Comparison of ENCODE assay signal across 1 cellular context in the genomic region with DNA sequence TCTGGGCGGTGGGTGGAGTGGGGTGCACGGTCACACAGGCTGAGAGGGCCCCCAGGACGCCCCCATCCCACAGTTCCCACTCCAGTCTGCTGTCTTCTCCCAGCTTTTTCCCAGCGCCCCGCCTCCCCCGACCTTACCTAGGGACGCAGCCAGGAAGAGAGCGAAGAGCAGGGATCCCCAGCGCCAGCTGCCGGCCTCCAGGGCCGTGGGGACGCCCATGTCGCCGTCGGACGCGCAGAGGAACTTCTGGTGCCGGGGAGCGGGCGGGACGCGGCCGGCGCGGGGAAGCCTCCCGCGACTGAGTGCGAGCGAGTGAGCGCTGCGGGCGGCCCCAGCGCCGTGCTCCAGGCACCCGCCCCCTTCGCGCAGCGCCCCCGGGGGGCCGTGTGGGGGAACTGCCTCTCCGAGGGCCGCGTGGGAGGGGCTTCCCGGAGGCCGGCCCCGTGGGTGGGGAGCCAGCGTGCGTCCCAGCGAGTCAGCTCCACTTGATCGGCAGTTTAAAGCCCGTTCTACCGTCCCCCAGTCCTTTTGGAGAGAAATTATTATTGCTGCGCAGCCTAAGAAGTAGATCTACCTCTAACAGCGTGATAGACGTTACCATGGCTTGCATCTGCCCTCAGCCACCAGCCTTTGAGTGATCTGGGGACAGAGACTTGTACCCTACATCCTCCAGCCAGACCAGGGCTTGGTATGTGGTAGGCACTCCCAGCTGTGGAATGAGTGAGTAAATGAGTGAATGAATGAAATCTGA.
A peak's percentile ranks its signal among the peaks of the same experiment; 100 is the strongest.
TF ChIP-seq lines count a peak whose summit lies in the region.

A gene (minus strand): TSS at position 300 of the 751 bp plus-strand sequence. CDS start 81 bp downstream, at position 219.

TF ChIP-seq in HepG2, 621 proteins besides CTCF, POLR2A, EP300 and RAD21 (continued from another document and continues in another):
- TF ChIP-seq, protein P1, sequence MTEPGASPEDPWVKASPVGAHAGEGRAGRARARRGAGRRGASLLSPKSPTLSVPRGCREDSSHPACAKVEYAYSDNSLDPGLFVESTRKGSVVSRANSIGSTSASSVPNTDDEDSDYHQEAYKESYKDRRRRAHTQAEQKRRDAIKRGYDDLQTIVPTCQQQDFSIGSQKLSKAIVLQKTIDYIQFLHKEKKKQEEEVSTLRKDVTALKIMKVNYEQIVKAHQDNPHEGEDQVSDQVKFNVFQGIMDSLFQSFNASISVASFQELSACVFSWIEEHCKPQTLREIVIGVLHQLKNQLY (CRISPR knock-in tag; IDR thresholded peaks at IDR 0.05) = no peak
- no peak for TF ChIP-seq ZNF546 (CRISPR knock-in tag; conservative IDR thresholded peaks at IDR 0.05)
- no peak for TF ChIP-seq FLYWCH1 (CRISPR knock-in tag; IDR thresholded peaks at IDR 0.05)
- no peak for TF ChIP-seq HNRNPL (IDR thresholded peaks at IDR 0.05; ENCODE audit: low read depth, low read length)
- no peak for TF ChIP-seq ZNF572 (CRISPR knock-in tag; IDR thresholded peaks at IDR 0.05)
- peak; percentile 57 for TF ChIP-seq STAG1 (CRISPR knock-in tag; IDR thresholded peaks at IDR 0.05)
- TF ChIP-seq ZNF143 (CRISPR knock-in tag; IDR thresholded peaks at IDR 0.05) = no peak
- TF ChIP-seq KDM1A (CRISPR knock-in tag; IDR thresholded peaks at IDR 0.05) = no peak
- TF ChIP-seq NFATC3 (CRISPR knock-in tag; IDR thresholded peaks at IDR 0.05) = no peak
- TF ChIP-seq SOX5 (CRISPR knock-in tag; IDR thresholded peaks at IDR 0.05; ENCODE audit: borderline replicate concordance) = no peak
- TF ChIP-seq POLR2AphosphoS2 (IDR thresholded peaks at IDR 0.05; ENCODE audit: low read depth, low read length) = no peak
- TF ChIP-seq, protein P2, sequence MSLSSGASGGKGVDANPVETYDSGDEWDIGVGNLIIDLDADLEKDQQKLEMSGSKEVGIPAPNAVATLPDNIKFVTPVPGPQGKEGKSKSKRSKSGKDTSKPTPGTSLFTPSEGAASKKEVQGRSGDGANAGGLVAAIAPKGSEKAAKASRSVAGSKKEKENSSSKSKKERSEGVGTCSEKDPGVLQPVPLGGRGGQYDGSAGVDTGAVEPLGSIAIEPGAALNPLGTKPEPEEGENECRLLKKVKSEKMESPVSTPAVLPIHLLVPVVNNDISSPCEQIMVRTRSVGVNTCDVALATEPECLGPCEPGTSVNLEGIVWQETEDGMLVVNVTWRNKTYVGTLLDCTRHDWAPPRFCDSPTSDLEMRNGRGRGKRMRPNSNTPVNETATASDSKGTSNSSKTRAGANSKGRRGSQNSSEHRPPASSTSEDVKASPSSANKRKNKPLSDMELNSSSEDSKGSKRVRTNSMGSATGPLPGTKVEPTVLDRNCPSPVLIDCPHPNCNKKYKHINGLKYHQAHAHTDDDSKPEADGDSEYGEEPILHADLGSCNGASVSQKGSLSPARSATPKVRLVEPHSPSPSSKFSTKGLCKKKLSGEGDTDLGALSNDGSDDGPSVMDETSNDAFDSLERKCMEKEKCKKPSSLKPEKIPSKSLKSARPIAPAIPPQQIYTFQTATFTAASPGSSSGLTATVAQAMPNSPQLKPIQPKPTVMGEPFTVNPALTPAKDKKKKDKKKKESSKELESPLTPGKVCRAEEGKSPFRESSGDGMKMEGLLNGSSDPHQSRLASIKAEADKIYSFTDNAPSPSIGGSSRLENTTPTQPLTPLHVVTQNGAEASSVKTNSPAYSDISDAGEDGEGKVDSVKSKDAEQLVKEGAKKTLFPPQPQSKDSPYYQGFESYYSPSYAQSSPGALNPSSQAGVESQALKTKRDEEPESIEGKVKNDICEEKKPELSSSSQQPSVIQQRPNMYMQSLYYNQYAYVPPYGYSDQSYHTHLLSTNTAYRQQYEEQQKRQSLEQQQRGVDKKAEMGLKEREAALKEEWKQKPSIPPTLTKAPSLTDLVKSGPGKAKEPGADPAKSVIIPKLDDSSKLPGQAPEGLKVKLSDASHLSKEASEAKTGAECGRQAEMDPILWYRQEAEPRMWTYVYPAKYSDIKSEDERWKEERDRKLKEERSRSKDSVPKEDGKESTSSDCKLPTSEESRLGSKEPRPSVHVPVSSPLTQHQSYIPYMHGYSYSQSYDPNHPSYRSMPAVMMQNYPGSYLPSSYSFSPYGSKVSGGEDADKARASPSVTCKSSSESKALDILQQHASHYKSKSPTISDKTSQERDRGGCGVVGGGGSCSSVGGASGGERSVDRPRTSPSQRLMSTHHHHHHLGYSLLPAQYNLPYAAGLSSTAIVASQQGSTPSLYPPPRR (CRISPR knock-in tag; IDR thresholded peaks at IDR 0.05; ENCODE audit: borderline replicate concordance) = no peak
- no peak for TF ChIP-seq SP1 (IDR thresholded peaks at IDR 0.05)
- peak; percentile 93 for TF ChIP-seq SP1 (CRISPR knock-in tag; IDR thresholded peaks at IDR 0.05)
- TF ChIP-seq, protein P3, sequence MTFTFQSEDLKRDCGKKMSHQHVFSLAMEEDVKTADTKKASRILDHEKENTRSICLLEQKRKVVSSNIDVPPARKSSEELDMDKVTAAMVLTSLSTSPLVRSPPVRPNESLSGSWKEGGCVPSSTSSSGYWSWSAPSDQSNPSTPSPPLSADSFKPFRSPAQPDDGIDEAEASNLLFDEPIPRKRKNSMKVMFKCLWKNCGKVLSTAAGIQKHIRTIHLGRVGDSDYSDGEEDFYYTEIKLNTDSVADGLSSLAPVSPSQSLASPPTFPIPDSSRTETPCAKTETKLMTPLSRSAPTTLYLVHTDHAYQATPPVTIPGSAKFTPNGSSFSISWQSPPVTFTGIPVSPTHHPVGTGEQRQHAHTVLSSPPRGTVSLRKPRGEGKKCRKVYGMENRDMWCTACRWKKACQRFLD (CRISPR knock-in tag; IDR thresholded peaks at IDR 0.05; ENCODE audit: borderline replicate concordance) = no peak
- TF ChIP-seq ZNF891 (CRISPR knock-in tag; IDR thresholded peaks at IDR 0.05) = no peak
- no peak for TF ChIP-seq TRIM24 (CRISPR knock-in tag; IDR thresholded peaks at IDR 0.05)
- TF ChIP-seq ZNF10 (CRISPR knock-in tag; IDR thresholded peaks at IDR 0.05; ENCODE audit: borderline replicate concordance, low read depth) = no peak
- TF ChIP-seq SAP130 (CRISPR knock-in tag; IDR thresholded peaks at IDR 0.05; ENCODE audit: low read depth) = 0 out of 2 replicates have a peak, but pooled peaks have one; percentile 39
- no peak for TF ChIP-seq ERF (CRISPR knock-in tag; IDR thresholded peaks at IDR 0.05)
- no peak for TF ChIP-seq PLRG1 (conservative IDR thresholded peaks at IDR 0.05)
- TF ChIP-seq FOXA1 (IDR thresholded peaks at IDR 0.05) = no peak
- TF ChIP-seq FOXA1 (CRISPR knock-in tag; IDR thresholded peaks at IDR 0.05) = no peak
- TF ChIP-seq, protein P4, sequence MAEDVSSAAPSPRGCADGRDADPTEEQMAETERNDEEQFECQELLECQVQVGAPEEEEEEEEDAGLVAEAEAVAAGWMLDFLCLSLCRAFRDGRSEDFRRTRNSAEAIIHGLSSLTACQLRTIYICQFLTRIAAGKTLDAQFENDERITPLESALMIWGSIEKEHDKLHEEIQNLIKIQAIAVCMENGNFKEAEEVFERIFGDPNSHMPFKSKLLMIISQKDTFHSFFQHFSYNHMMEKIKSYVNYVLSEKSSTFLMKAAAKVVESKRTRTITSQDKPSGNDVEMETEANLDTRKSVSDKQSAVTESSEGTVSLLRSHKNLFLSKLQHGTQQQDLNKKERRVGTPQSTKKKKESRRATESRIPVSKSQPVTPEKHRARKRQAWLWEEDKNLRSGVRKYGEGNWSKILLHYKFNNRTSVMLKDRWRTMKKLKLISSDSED (CRISPR knock-in tag; IDR thresholded peaks at IDR 0.05) = no peak
- no peak for TF ChIP-seq ZNF616 (CRISPR knock-in tag; IDR thresholded peaks at IDR 0.05; ENCODE audit: low read depth)
- TF ChIP-seq ZNF7 (CRISPR knock-in tag; IDR thresholded peaks at IDR 0.05) = no peak
- no peak for TF ChIP-seq MBNL3 (CRISPR knock-in tag; conservative IDR thresholded peaks at IDR 0.05)
- TF ChIP-seq, protein P5, sequence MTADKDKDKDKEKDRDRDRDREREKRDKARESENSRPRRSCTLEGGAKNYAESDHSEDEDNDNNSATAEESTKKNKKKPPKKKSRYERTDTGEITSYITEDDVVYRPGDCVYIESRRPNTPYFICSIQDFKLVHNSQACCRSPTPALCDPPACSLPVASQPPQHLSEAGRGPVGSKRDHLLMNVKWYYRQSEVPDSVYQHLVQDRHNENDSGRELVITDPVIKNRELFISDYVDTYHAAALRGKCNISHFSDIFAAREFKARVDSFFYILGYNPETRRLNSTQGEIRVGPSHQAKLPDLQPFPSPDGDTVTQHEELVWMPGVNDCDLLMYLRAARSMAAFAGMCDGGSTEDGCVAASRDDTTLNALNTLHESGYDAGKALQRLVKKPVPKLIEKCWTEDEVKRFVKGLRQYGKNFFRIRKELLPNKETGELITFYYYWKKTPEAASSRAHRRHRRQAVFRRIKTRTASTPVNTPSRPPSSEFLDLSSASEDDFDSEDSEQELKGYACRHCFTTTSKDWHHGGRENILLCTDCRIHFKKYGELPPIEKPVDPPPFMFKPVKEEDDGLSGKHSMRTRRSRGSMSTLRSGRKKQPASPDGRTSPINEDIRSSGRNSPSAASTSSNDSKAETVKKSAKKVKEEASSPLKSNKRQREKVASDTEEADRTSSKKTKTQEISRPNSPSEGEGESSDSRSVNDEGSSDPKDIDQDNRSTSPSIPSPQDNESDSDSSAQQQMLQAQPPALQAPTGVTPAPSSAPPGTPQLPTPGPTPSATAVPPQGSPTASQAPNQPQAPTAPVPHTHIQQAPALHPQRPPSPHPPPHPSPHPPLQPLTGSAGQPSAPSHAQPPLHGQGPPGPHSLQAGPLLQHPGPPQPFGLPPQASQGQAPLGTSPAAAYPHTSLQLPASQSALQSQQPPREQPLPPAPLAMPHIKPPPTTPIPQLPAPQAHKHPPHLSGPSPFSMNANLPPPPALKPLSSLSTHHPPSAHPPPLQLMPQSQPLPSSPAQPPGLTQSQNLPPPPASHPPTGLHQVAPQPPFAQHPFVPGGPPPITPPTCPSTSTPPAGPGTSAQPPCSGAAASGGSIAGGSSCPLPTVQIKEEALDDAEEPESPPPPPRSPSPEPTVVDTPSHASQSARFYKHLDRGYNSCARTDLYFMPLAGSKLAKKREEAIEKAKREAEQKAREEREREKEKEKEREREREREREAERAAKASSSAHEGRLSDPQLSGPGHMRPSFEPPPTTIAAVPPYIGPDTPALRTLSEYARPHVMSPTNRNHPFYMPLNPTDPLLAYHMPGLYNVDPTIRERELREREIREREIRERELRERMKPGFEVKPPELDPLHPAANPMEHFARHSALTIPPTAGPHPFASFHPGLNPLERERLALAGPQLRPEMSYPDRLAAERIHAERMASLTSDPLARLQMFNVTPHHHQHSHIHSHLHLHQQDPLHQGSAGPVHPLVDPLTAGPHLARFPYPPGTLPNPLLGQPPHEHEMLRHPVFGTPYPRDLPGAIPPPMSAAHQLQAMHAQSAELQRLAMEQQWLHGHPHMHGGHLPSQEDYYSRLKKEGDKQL (CRISPR knock-in tag; IDR thresholded peaks at IDR 0.05; ENCODE audit: low read depth) = no peak
- no peak for TF ChIP-seq TCF7 (IDR thresholded peaks at IDR 0.05; ENCODE audit: low read depth)
- TF ChIP-seq ZNF768 (CRISPR knock-in tag; IDR thresholded peaks at IDR 0.05) = peak; percentile 50; the same call in 1 of the 2 replicates
- TF ChIP-seq REPIN1 (CRISPR knock-in tag; IDR thresholded peaks at IDR 0.05; ENCODE audit: borderline replicate concordance, low read depth) = no peak
- TF ChIP-seq, protein P6, sequence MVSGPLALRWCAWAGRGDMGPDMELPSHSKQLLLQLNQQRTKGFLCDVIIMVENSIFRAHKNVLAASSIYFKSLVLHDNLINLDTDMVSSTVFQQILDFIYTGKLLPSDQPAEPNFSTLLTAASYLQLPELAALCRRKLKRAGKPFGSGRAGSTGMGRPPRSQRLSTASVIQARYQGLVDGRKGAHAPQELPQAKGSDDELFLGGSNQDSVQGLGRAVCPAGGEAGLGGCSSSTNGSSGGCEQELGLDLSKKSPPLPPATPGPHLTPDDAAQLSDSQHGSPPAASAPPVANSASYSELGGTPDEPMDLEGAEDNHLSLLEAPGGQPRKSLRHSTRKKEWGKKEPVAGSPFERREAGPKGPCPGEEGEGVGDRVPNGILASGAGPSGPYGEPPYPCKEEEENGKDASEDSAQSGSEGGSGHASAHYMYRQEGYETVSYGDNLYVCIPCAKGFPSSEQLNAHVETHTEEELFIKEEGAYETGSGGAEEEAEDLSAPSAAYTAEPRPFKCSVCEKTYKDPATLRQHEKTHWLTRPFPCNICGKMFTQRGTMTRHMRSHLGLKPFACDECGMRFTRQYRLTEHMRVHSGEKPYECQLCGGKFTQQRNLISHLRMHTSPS (CRISPR knock-in tag; IDR thresholded peaks at IDR 0.05; ENCODE audit: low read depth) = no peak
- TF ChIP-seq ISL2 (CRISPR knock-in tag; IDR thresholded peaks at IDR 0.05) = no peak
- no peak for TF ChIP-seq ZMYM4 (CRISPR knock-in tag; IDR thresholded peaks at IDR 0.05)
- TF ChIP-seq CHD4 (IDR thresholded peaks at IDR 0.05; ENCODE audit: borderline replicate concordance, low read length) = no peak
- TF ChIP-seq SPEN (CRISPR knock-in tag; IDR thresholded peaks at IDR 0.05; ENCODE audit: low read depth) = peak; percentile 30; the same call in 1 of the 2 replicates
- TF ChIP-seq ZNF552 (CRISPR knock-in tag; IDR thresholded peaks at IDR 0.05; ENCODE audit: borderline replicate concordance) = no peak
- no peak for TF ChIP-seq GATA4 (IDR thresholded peaks at IDR 0.05; ENCODE audit: borderline replicate concordance, low read depth)
- no peak for TF ChIP-seq FOXP1 (IDR thresholded peaks at IDR 0.05)
- TF ChIP-seq FOXP1 (CRISPR knock-in tag; IDR thresholded peaks at IDR 0.05) = no peak
- TF ChIP-seq, protein P7, sequence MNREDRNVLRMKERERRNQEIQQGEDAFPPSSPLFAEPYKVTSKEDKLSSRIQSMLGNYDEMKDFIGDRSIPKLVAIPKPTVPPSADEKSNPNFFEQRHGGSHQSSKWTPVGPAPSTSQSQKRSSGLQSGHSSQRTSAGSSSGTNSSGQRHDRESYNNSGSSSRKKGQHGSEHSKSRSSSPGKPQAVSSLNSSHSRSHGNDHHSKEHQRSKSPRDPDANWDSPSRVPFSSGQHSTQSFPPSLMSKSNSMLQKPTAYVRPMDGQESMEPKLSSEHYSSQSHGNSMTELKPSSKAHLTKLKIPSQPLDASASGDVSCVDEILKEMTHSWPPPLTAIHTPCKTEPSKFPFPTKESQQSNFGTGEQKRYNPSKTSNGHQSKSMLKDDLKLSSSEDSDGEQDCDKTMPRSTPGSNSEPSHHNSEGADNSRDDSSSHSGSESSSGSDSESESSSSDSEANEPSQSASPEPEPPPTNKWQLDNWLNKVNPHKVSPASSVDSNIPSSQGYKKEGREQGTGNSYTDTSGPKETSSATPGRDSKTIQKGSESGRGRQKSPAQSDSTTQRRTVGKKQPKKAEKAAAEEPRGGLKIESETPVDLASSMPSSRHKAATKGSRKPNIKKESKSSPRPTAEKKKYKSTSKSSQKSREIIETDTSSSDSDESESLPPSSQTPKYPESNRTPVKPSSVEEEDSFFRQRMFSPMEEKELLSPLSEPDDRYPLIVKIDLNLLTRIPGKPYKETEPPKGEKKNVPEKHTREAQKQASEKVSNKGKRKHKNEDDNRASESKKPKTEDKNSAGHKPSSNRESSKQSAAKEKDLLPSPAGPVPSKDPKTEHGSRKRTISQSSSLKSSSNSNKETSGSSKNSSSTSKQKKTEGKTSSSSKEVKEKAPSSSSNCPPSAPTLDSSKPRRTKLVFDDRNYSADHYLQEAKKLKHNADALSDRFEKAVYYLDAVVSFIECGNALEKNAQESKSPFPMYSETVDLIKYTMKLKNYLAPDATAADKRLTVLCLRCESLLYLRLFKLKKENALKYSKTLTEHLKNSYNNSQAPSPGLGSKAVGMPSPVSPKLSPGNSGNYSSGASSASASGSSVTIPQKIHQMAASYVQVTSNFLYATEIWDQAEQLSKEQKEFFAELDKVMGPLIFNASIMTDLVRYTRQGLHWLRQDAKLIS (CRISPR knock-in tag; IDR thresholded peaks at IDR 0.05) = no peak
- no peak for TF ChIP-seq ZNF136 (CRISPR knock-in tag; IDR thresholded peaks at IDR 0.05; ENCODE audit: low read depth)
- no peak for TF ChIP-seq NFE2L2 (IDR thresholded peaks at IDR 0.05; ENCODE audit: low read length)
- TF ChIP-seq ZNF564 (CRISPR knock-in tag; IDR thresholded peaks at IDR 0.05) = no peak
- no peak for TF ChIP-seq TMF1 (CRISPR knock-in tag; IDR thresholded peaks at IDR 0.05; ENCODE audit: low read depth)
